In the genomic region with DNA sequence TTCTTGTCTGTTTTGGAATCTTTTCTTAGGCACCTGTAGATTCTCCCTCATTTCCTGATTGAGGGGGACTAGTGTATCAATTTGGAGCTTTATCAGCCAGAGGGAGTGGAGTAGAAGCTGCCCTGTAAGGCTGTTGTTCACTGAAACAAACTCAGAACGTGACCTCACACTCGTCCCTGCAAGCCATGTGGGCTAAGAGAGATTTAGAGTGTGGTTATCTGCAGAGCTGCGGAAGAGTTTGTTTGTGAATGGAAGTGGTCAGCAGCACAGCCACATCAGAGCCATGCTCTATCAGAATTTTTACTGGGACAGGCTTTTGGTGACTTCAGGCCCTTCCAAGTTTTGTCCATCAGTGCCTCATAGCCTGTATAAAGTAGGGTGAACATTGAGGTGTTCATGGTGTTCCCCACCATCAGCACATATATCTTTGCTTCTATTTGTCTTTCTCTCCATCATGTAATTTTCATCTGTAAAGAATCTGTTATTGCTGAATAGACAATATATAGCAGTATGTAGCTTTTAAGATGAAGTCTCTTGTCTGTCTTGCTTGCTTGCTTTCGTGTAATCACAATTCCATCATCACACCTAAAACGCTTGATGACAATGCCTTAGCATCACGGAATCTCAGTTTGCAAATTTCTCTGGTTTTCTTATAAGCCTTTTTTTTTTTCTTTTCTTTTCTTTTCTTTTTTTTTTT, we compare ENCODE assay signal across 2 cellular contexts.
TF ChIP-seq lines count a peak whose summit lies in the region.

No MANE protein-coding gene starts in this region.

TF ChIP-seq in GM23338, 12 proteins besides CTCF, POLR2A, EP300 and RAD21 (continues in another document):
- TF ChIP-seq POLR2AphosphoS5 (IDR thresholded peaks at IDR 0.05; ENCODE audit: low read depth), result no peak
- TF ChIP-seq, protein P1, sequence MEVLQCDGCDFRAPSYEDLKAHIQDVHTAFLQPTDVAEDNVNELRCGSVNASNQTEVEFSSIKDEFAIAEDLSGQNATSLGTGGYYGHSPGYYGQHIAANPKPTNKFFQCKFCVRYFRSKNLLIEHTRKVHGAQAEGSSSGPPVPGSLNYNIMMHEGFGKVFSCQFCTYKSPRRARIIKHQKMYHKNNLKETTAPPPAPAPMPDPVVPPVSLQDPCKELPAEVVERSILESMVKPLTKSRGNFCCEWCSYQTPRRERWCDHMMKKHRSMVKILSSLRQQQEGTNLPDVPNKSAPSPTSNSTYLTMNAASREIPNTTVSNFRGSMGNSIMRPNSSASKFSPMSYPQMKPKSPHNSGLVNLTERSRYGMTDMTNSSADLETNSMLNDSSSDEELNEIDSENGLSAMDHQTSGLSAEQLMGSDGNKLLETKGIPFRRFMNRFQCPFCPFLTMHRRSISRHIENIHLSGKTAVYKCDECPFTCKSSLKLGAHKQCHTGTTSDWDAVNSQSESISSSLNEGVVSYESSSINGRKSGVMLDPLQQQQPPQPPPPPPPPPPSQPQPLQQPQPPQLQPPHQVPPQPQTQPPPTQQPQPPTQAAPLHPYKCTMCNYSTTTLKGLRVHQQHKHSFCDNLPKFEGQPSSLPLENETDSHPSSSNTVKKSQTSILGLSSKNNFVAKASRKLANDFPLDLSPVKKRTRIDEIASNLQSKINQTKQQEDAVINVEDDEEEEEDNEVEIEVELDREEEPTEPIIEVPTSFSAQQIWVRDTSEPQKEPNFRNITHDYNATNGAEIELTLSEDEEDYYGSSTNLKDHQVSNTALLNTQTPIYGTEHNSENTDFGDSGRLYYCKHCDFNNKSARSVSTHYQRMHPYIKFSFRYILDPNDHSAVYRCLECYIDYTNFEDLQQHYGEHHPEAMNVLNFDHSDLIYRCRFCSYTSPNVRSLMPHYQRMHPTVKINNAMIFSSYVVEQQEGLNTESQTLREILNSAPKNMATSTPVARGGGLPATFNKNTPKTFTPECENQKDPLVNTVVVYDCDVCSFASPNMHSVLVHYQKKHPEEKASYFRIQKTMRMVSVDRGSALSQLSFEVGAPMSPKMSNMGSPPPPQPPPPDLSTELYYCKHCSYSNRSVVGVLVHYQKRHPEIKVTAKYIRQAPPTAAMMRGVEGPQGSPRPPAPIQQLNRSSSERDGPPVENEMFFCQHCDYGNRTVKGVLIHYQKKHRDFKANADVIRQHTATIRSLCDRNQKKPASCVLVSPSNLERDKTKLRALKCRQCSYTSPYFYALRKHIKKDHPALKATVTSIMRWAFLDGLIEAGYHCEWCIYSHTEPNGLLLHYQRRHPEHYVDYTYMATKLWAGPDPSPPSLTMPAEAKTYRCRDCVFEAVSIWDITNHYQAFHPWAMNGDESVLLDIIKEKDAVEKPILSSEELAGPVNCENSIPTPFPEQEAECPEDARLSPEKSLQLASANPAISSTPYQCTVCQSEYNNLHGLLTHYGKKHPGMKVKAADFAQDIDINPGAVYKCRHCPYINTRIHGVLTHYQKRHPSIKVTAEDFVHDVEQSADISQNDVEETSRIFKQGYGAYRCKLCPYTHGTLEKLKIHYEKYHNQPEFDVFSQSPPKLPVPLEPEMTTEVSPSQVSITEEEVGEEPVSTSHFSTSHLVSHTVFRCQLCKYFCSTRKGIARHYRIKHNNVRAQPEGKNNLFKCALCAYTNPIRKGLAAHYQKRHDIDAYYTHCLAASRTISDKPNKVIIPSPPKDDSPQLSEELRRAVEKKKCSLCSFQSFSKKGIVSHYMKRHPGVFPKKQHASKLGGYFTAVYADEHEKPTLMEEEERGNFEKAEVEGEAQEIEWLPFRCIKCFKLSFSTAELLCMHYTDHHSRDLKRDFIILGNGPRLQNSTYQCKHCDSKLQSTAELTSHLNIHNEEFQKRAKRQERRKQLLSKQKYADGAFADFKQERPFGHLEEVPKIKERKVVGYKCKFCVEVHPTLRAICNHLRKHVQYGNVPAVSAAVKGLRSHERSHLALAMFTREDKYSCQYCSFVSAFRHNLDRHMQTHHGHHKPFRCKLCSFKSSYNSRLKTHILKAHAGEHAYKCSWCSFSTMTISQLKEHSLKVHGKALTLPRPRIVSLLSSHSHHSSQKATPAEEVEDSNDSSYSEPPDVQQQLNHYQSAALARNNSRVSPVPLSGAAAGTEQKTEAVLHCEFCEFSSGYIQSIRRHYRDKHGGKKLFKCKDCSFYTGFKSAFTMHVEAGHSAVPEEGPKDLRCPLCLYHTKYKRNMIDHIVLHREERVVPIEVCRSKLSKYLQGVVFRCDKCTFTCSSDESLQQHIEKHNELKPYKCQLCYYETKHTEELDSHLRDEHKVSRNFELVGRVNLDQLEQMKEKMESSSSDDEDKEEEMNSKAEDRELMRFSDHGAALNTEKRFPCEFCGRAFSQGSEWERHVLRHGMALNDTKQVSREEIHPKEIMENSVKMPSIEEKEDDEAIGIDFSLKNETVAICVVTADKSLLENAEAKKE (CRISPR knock-in tag; IDR thresholded peaks at IDR 0.05), result no peak
- no peak for TF ChIP-seq CREB1 (CRISPR knock-in tag; IDR thresholded peaks at IDR 0.05; ENCODE audit: low read depth)
- TF ChIP-seq, protein P2, sequence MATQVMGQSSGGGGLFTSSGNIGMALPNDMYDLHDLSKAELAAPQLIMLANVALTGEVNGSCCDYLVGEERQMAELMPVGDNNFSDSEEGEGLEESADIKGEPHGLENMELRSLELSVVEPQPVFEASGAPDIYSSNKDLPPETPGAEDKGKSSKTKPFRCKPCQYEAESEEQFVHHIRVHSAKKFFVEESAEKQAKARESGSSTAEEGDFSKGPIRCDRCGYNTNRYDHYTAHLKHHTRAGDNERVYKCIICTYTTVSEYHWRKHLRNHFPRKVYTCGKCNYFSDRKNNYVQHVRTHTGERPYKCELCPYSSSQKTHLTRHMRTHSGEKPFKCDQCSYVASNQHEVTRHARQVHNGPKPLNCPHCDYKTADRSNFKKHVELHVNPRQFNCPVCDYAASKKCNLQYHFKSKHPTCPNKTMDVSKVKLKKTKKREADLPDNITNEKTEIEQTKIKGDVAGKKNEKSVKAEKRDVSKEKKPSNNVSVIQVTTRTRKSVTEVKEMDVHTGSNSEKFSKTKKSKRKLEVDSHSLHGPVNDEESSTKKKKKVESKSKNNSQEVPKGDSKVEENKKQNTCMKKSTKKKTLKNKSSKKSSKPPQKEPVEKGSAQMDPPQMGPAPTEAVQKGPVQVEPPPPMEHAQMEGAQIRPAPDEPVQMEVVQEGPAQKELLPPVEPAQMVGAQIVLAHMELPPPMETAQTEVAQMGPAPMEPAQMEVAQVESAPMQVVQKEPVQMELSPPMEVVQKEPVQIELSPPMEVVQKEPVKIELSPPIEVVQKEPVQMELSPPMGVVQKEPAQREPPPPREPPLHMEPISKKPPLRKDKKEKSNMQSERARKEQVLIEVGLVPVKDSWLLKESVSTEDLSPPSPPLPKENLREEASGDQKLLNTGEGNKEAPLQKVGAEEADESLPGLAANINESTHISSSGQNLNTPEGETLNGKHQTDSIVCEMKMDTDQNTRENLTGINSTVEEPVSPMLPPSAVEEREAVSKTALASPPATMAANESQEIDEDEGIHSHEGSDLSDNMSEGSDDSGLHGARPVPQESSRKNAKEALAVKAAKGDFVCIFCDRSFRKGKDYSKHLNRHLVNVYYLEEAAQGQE (IDR thresholded peaks at IDR 0.05; ENCODE audit: unreplicated experiment), result no peak
- no peak for TF ChIP-seq STAT1 (IDR thresholded peaks at IDR 0.05; ENCODE audit: unreplicated experiment)
- TF ChIP-seq EZH2 (IDR thresholded peaks at IDR 0.05; ENCODE audit: low read depth, unreplicated experiment), result no peak
- no peak for TF ChIP-seq EZH2phosphoT487 (IDR thresholded peaks at IDR 0.05; ENCODE audit: unreplicated experiment)
- no peak for TF ChIP-seq JUNB (IDR thresholded peaks at IDR 0.05; ENCODE audit: unreplicated experiment)
- TF ChIP-seq ZNF114 (CRISPR knock-in tag; IDR thresholded peaks at IDR 0.05), result no peak

TF ChIP-seq in H1, 55 proteins besides CTCF, POLR2A, EP300 and RAD21:
- TF ChIP-seq MAFK (IDR thresholded peaks at IDR 0.05; ENCODE audit: low read depth, low read length) (peak; percentile 52; the same call in 1 of the 2 replicates), JUN (IDR thresholded peaks at IDR 0.05; ENCODE audit: low read depth, low read length) (no peak)
